Comparison of ENCODE assay signal across 20 cellular contexts in genomic region chrX:9671998-9672397, GRCh38.
DNase-seq lines count a peak whose midpoint lies in the region; ATAC-seq, FAIRE-seq and TF ChIP-seq lines count a peak whose summit lies in the region.
"Had no signal": no experiment of that assay in that cellular context is flagged by ENCODE, and none has a peak within 500 bp of the region (broad histone marks: within the 10 kb centered on the region; RNA-seq: fewer than 3 reads in every experiment).

No MANE protein-coding gene starts in this region.

- H3K4me1 Mint-ChIP-seq in IgD-negative memory B cell, result peaks cover 18 to 34% (median 25%) of the 10 kb centered on the region in 3 donors

- DNase-seq in GM12891 (ENCODE audit: insufficient read length, low spot score) (no peak), germinal center (ENCODE audit: low spot score) (peak; percentile 31), cerebellum (ENCODE audit: low spot score) (no peak), NCI-H2196 treated with DMSO at 0.1 percent for 48 hours (lab: John Stamatoyannopoulos, UW; ENCODE audit: unreplicated experiment) (no peak), ecto neural progenitor cell (ENCODE audit: low spot score) (no peak), NCI-H2029 (lab: John Stamatoyannopoulos, UW) (no peak)
- DNase-seq: activated CD8-positive, alpha-beta memory T cell treated with anti-CD3 and anti-CD28 coated beads for 24 hours; left colon; MG63; midbrain; NCI-H748 treated with DMSO at 0.1 percent for 48 hours; nucleus accumbens; sigmoid colon; stimulated activated CD4-positive, alpha-beta T cell treated with anti-CD3 and anti-CD28 coated beads, Interleukin-1b, Interleukin-23, amount 100 ng/mL, for 48 hours; substantia nigra; SW 1271; WERI-Rb-1 had no signal

- H3K36me3 Mint-ChIP-seq in IgD-negative memory B cell, result peaks cover 5% of the 10 kb centered on the region

- no peaks in the 10 kb centered on the region for H3K27me3 Mint-ChIP-seq in IgD-negative memory B cell
- H3K27me3 Mint-ChIP-seq: activated T-helper 17 cell treated with anti-CD3 and anti-CD28 coated beads, Interleukin-2, amount 50 U/mL, for 72 hours had no signal

- peak overlapping the region in 3 of 4 donors; percentile 19 to 77 (median 23) for H3K4me3 Mint-ChIP-seq in IgD-negative memory B cell
- H3K4me3 Mint-ChIP-seq: activated T-helper 17 cell treated with anti-CD3 and anti-CD28 coated beads, Interleukin-2, amount 50 U/mL, for 72 hours had no signal

- FAIRE-seq in GM12891 (lab: Jason Lieb, UNC), result no peak

- peak; percentile 48 for ATAC-seq in GM19468 (IDR thresholded peaks at IDR 0.05; ENCODE audit: extremely low read depth, unreplicated experiment)
- ATAC-seq: activated T-helper 17 cell treated with anti-CD3 and anti-CD28 coated beads, Interleukin-2, amount 50 U/mL, for 72 hours; left colon had no signal

- TF ChIP-seq POLR2A in GM12891 (IDR thresholded peaks at IDR 0.05; ENCODE audit: low read depth, low read length), result no peak

- peak overlapping the region; percentile 25 to 91 (median 70) for H3K27ac Mint-ChIP-seq in IgD-negative memory B cell
- H3K27ac Mint-ChIP-seq: activated T-helper 17 cell treated with anti-CD3 and anti-CD28 coated beads, Interleukin-2, amount 50 U/mL, for 72 hours had no signal

- H3K9me3 Mint-ChIP-seq in IgD-negative memory B cell, result peaks cover 0 to 17% (median 7%) of the 10 kb centered on the region in 3 donors
- H3K9me3 Mint-ChIP-seq: activated T-helper 17 cell treated with anti-CD3 and anti-CD28 coated beads, Interleukin-2, amount 50 U/mL, for 72 hours had no signal

TF ChIP-seq in GM12891, 5 proteins besides CTCF, POLR2A, EP300 and RAD21:
- TF ChIP-seq TAF1 (IDR thresholded peaks at IDR 0.05; ENCODE audit: low read depth, low read length), result no peak
- no peak for TF ChIP-seq PAX5 (IDR thresholded peaks at IDR 0.05; ENCODE audit: insufficient read depth, low read length, severe bottlenecking)
- no peak for TF ChIP-seq POU2F2 (IDR thresholded peaks at IDR 0.05; ENCODE audit: low read depth, low read length)
- peak; percentile 69 for TF ChIP-seq SPI1 (IDR thresholded peaks at IDR 0.05; ENCODE audit: low read depth, low read length)
- no peak for TF ChIP-seq POLR2AphosphoS5 (IDR thresholded peaks at IDR 0.05; ENCODE audit: low read depth, low read length)
